ENCODE assay signal across 8 cellular contexts in genomic region chr13:51451467-51452390, GRCh38. TPM values are rescaled to one million over a fixed set of nuclear protein-coding genes. Genes with fewer than 3 reads are reported as not detected.
A peak's percentile ranks its signal among the peaks of the same experiment; 100 is the strongest.
DNase-seq lines count a peak whose midpoint lies in the region; ATAC-seq and TF ChIP-seq lines count a peak whose summit lies in the region.

No MANE protein-coding gene starts in this region.

- no peaks in the 10 kb centered on the region for H3K27me3 Mint-ChIP-seq in T-helper 2 cell treated with Interferon-gamma antibody and Interleukin-4, amounts not matched to agents 5 μg/mL and 100 μg/mL, for 36 hours (ENCODE audit: low read depth)

- intact Hi-C loops in ascending aorta (cut with DNase I) = loop anchor here (1.0 to 10.0 kb wide), 8 partner anchors 55 to 1659 kb away; partner anchors contain the start of genes ALG11, ATP7B, FAM124A and KPNA3

- H3K27ac Mint-ChIP-seq in T-helper 2 cell treated with Interferon-gamma antibody and Interleukin-4, amounts not matched to agents 5 μg/mL and 100 μg/mL, for 36 hours = peak overlapping the region; percentile 92

- H3K27ac ChIP-seq in ascending aorta (peak overlapping the region; percentile 97 to 100), hepatocyte (peak overlapping the region; percentile 99)

- H3K4me1 ChIP-seq in ascending aorta (peaks cover 0 to 18% of the 10 kb centered on the region in 2 donors), hepatocyte (ENCODE audit: insufficient read depth) (peaks cover 22% of the 10 kb centered on the region)

- ATAC-seq in HG02588 (IDR thresholded peaks at IDR 0.05; ENCODE audit: unreplicated experiment) (peak; percentile 31), GM18870 (IDR thresholded peaks at IDR 0.05; ENCODE audit: unreplicated experiment) (no peak)

- H3K4me2 ChIP-seq in hepatocyte = peak overlapping the region; percentile 83

- no peaks in the 10 kb centered on the region for H3K9me2 ChIP-seq in hepatocyte (replicated peaks; ENCODE audit: insufficient read depth)

- H3K9me3 Mint-ChIP-seq in T-helper 2 cell treated with Interferon-gamma antibody and Interleukin-4, amounts not matched to agents 5 μg/mL and 100 μg/mL, for 36 hours = peaks cover 3% of the 10 kb centered on the region

- peak overlapping the region; percentile 92 for H3K4me3 Mint-ChIP-seq in T-helper 2 cell treated with Interferon-gamma antibody and Interleukin-4, amounts not matched to agents 5 μg/mL and 100 μg/mL, for 36 hours

- H3K9me3 ChIP-seq in ascending aorta (no peaks in the 10 kb centered on the region), hepatocyte (ENCODE audit: low read depth) (no peaks in the 10 kb centered on the region)

- H3K27me3 ChIP-seq in ascending aorta (no peaks in the 10 kb centered on the region), hepatocyte (no peaks in the 10 kb centered on the region)

- peak overlapping the region; percentile 94 to 98 for H3K4me3 ChIP-seq in ascending aorta
- H3K4me3 ChIP-seq in hepatocyte = peak overlapping the region; percentile 68

- H3K36me3 ChIP-seq in ascending aorta = peaks cover 3 to 22% of the 10 kb centered on the region in 2 donors
- H3K36me3 ChIP-seq in hepatocyte (replicated peaks; ENCODE audit: insufficient read depth, low read depth) = no peaks in the 10 kb centered on the region

- TF ChIP-seq CTCF in GM10266 (IDR thresholded peaks at IDR 0.05; ENCODE audit: control insufficient read depth, insufficient read depth, low read depth, missing control alignments) = no peak
- TF ChIP-seq CTCF in ascending aorta (IDR thresholded peaks at IDR 0.05) = no peak
- TF ChIP-seq CTCF in hepatocyte (IDR thresholded peaks at IDR 0.05; ENCODE audit: poor library complexity) = no peak

- no peaks in the 10 kb centered on the region for H4K20me1 ChIP-seq in hepatocyte (ENCODE audit: insufficient read depth, poor library complexity, severe bottlenecking)

- H3K36me3 Mint-ChIP-seq in T-helper 2 cell treated with Interferon-gamma antibody and Interleukin-4, amounts not matched to agents 5 μg/mL and 100 μg/mL, for 36 hours (ENCODE audit: low read depth) = peaks cover 42% of the 10 kb centered on the region

- H2AFZ ChIP-seq in hepatocyte = peak overlapping the region; percentile 39

- under 1% methylated on average over 19 of the region's 99 CpGs for WGBS in hepatocyte (ENCODE audit: low lambda C conversion rate, missing lambda C conversion rate)

- peaks cover 34% of the 10 kb centered on the region for H3K79me2 ChIP-seq in hepatocyte

- peak; percentile 73 for DNase-seq in GM10266 (ENCODE audit: extremely low spot score)
- DNase-seq in NCI-H1417 (lab: John Stamatoyannopoulos, UW) = peak; percentile 85 to 94 (median 92)
- DNase-seq in T-helper 2 cell treated with Interferon-gamma antibody and Interleukin-4, amounts not matched to agents 5 μg/mL and 100 μg/mL, for 36 hours (ENCODE audit: low spot score) = peak; percentile 72
- peak; percentile 51 to 94 for DNase-seq in ascending aorta (ENCODE audit: low spot score in 2 of 2)
- peak; percentile 87 for DNase-seq in hepatocyte (ENCODE audit: low spot score)
- peak; percentile 79 for DNase-seq in retina

- peaks cover 28% of the 10 kb centered on the region for H3K4me1 Mint-ChIP-seq in T-helper 2 cell treated with Interferon-gamma antibody and Interleukin-4, amounts not matched to agents 5 μg/mL and 100 μg/mL, for 36 hours (ENCODE audit: low read depth)

RNA-seq across cellular contexts. Expression of gene INTS6, which starts 1.1 kb away (rescaled TPM):
- total RNA-seq in ascending aorta (43.5 TPM), hepatocyte (40.1 and 51.2 TPM in 2 replicates)
- polyA plus RNA-seq in hepatocyte = 28.5 and 30.7 TPM in 2 replicates
